Comparison of ENCODE assay signal across 25 cellular contexts in the genomic region with DNA sequence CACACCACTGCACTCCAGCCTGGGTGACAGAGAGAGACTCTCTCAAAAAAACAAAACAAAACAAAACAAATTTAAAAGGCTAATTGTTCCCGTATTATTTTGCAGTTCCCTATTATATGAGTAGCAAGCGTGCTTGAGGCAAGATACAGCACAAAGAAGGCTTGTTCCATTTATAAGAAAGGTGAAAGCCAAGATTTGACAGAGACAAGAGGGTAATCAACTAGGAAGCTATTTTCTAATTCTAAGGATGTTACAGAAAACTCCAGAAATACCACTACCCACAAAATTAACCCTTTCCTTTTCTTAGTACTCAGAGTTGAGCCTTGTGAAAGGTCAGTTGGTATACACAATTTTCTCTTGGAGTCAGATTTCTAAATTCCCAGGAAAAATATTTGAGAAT.
A peak's percentile ranks its signal among the peaks of the same experiment; 100 is the strongest.
DNase-seq lines count a peak whose midpoint lies in the region; ATAC-seq and TF ChIP-seq lines count a peak whose summit lies in the region.
"Had no signal": no experiment of that assay in that cellular context is flagged by ENCODE, and none has a peak within 500 bp of the region (broad histone marks: within the 10 kb centered on the region; RNA-seq: fewer than 3 reads in every experiment).

No MANE protein-coding gene starts in this region.

- H3K79me2 ChIP-seq in GM23248 (ENCODE audit: insufficient read depth), result no peaks in the 10 kb centered on the region

- no peak for TF ChIP-seq CTCF in thoracic aorta (IDR thresholded peaks at IDR 0.05)

- WGBS in GM23248 (ENCODE audit: low coverage in 1 of 2, low lambda C conversion rate in 2 of 2, missing lambda C conversion rate in 2 of 2), 2 experiments, result 21 to 23% methylated on average over 2 of the region's 2 CpGs
- 64 to 68% methylated on average over 2 of the region's 2 CpGs for WGBS in aorta, 2 donors

- peak overlapping the region; percentile 31 for H3K9ac ChIP-seq in GM23248
- H3K9ac ChIP-seq: KMS-11 had no signal

- in situ Hi-C loops in GM23248 (cut with MboI), result no loop called here

- H4K20me1 ChIP-seq in GM23248 (ENCODE audit: insufficient read depth), result no peaks in the 10 kb centered on the region

- DNase-seq in GM23248 (peak; percentile 35), foreskin melanocyte (peak; percentile 30), thoracic aorta (ENCODE audit: low spot score) (no peak), DMS 273 treated with DMSO at 0.1 percent for 48 hours (lab: John Stamatoyannopoulos, UW) (no peak), aorta (no peak)
- DNase-seq: activated CD4-positive, alpha-beta T cell treated with anti-CD3 and anti-CD28 coated beads for 4 hours; activated naive CD4-positive, alpha-beta T cell; activated T-cell treated with anti-CD3 and anti-CD28 coated beads, Interleukin-2, amount 50 U/mL, for 24 hours; adrenal gland; caudate nucleus; CD8-positive, alpha-beta T cell; DMS153; GOT3; naive thymus-derived CD8-positive, alpha-beta T cell; NCI-H1436; ovary; SIG-M5; stimulated activated CD4-positive, alpha-beta T cell treated with anti-CD3 and anti-CD28 coated beads, Interleukin-4, amount 100 ng/mL, for 4 hours; stimulated activated naive CD4-positive, alpha-beta T cell had no signal

- H3K36me3 ChIP-seq in GM23248 (ENCODE audit: low read depth) (no peaks in the 10 kb centered on the region), thoracic aorta (no peaks in the 10 kb centered on the region), aorta (ENCODE audit: control insufficient read depth in 1 of 2, insufficient read depth in 2 of 2, low read length in 1 of 2) (no peaks in the 10 kb centered on the region)
- H3K36me3 ChIP-seq: adrenal gland, ovary, right atrium auricular region, vagina had no signal

- H2AFZ ChIP-seq in GM23248, result peak overlapping the region; percentile 64

- H3K4me2 ChIP-seq in GM23248 (ENCODE audit: unreplicated experiment), result peak overlapping the region; percentile 78
- H3K4me2 ChIP-seq: KMS-11 had no signal

- H3F3A ChIP-seq in GM23248 (ENCODE audit: insufficient read depth), result peaks cover 20% of the 10 kb centered on the region

- peak overlapping the region; percentile 66 for H3K27ac ChIP-seq in GM23248
- peak overlapping the region in 1 of 2 donors; percentile 70 for H3K27ac ChIP-seq in thoracic aorta
- no peak overlapping the region for H3K27ac ChIP-seq in aorta (ENCODE audit: low read depth in 1 of 2, low read length in 2 of 2)
- H3K27ac ChIP-seq: KMS-11, ovary, vagina had no signal

- no peaks in the 10 kb centered on the region for H3K9me3 ChIP-seq in GM23248 (ENCODE audit: low read depth)
- no peaks in the 10 kb centered on the region for H3K9me3 ChIP-seq in thoracic aorta
- H3K9me3 ChIP-seq in aorta (ENCODE audit: control insufficient read depth, low read length), result no peaks in the 10 kb centered on the region
- H3K9me3 ChIP-seq: adrenal gland, ovary, right atrium auricular region, vagina had no signal

- H3K27me3 ChIP-seq in GM23248 (replicated peaks; ENCODE audit: insufficient read depth) (no peaks in the 10 kb centered on the region), thoracic aorta (replicated peaks; ENCODE audit: insufficient read depth) (no peaks in the 10 kb centered on the region), aorta (ENCODE audit: control insufficient read depth in 1 of 2, insufficient read depth in 2 of 2, low read length in 1 of 2) (no peaks in the 10 kb centered on the region)
- H3K27me3 ChIP-seq: adrenal gland, ovary, right atrium auricular region, vagina had no signal

- intact Hi-C loops in aorta (cut with DNase I), result no loop called here

- H3K4me3 ChIP-seq in GM23248, result peak overlapping the region; percentile 53
- H3K4me3 ChIP-seq in thoracic aorta, result peak overlapping the region; percentile 48
- H3K4me3 ChIP-seq in aorta (ENCODE audit: low read length in 2 of 2), result no peak overlapping the region
- H3K4me3 ChIP-seq: adrenal gland, ovary, right atrium auricular region, vagina had no signal

- peaks cover 24% of the 10 kb centered on the region for H3K4me1 ChIP-seq in GM23248 (ENCODE audit: insufficient read depth)
- H3K4me1 ChIP-seq in thoracic aorta (ENCODE audit: control insufficient read depth in 1 of 2, low read depth in 2 of 2), result peaks cover 13 to 14% of the 10 kb centered on the region in 2 donors
- no peaks in the 10 kb centered on the region for H3K4me1 ChIP-seq in aorta (ENCODE audit: control insufficient read depth in 1 of 2, insufficient read depth in 2 of 2, low read length in 2 of 2)
- H3K4me1 ChIP-seq: adrenal gland, vagina had no signal

- ATAC-seq in SK-N-SH treated with all-trans-retinoic acid at 6 μM for 48 hours (peak; percentile 57), thoracic aorta (ENCODE audit: insufficient number of reproducible peaks, low FRiP score, low read depth) (no peak), GM18511 (IDR thresholded peaks at IDR 0.05; ENCODE audit: unreplicated experiment) (no peak), aorta (ENCODE audit: low FRiP score) (no peak)
- ATAC-seq: CD8-positive, alpha-beta T cell; naive thymus-derived CD8-positive, alpha-beta T cell; Panc1 had no signal

- no peaks in the 10 kb centered on the region for H3K9me2 ChIP-seq in GM23248 (ENCODE audit: insufficient read depth)

TF ChIP-seq in SK-N-SH treated with all-trans-retinoic acid at 6 μM for 48 hours, 23 proteins besides CTCF, POLR2A, EP300 and RAD21:
- TF ChIP-seq RARB (CRISPR knock-in tag; IDR thresholded peaks at IDR 0.05) (no peak), ARNTL (CRISPR knock-in tag; IDR thresholded peaks at IDR 0.05; ENCODE audit: borderline replicate concordance, low read depth) (no peak), OSR1 (CRISPR knock-in tag; IDR thresholded peaks at IDR 0.05) (no peak), ISL1 (CRISPR knock-in tag; IDR thresholded peaks at IDR 0.05) (no peak), ZNF565 (CRISPR knock-in tag; conservative IDR thresholded peaks at IDR 0.05; ENCODE audit: low read depth) (no peak), SNAI2 (CRISPR knock-in tag; IDR thresholded peaks at IDR 0.05) (no peak), TOX (CRISPR knock-in tag; IDR thresholded peaks at IDR 0.05; ENCODE audit: borderline replicate concordance) (no peak), GLIS3 (CRISPR knock-in tag; IDR thresholded peaks at IDR 0.05) (no peak), ZC3H10 (CRISPR knock-in tag; IDR thresholded peaks at IDR 0.05) (no peak)
- TF ChIP-seq, protein P1, sequence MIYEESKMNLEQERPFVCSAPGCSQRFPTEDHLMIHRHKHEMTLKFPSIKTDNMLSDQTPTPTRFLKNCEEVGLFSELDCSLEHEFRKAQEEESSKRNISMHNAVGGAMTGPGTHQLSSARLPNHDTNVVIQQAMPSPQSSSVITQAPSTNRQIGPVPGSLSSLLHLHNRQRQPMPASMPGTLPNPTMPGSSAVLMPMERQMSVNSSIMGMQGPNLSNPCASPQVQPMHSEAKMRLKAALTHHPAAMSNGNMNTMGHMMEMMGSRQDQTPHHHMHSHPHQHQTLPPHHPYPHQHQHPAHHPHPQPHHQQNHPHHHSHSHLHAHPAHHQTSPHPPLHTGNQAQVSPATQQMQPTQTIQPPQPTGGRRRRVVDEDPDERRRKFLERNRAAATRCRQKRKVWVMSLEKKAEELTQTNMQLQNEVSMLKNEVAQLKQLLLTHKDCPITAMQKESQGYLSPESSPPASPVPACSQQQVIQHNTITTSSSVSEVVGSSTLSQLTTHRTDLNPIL (CRISPR knock-in tag; IDR thresholded peaks at IDR 0.05; ENCODE audit: low read depth), result no peak

Comparison
In these comparisons a context has a peak if more than half of its experiments do, and no peak if none do; other contexts are left out.
1. DNase-seq: peak in GM23248 (single experiment) and foreskin melanocyte (single experiment); none in thoracic aorta (single experiment), DMS 273 treated with DMSO at 0.1 percent for 48 hours (single experiment) and aorta (0 of 2).
2. H3K4me3 ChIP-seq: peak in GM23248 (single experiment) and thoracic aorta (single experiment); none in aorta (0 of 2).